ENCODE assay signal across 21 cellular contexts in the genomic region with DNA sequence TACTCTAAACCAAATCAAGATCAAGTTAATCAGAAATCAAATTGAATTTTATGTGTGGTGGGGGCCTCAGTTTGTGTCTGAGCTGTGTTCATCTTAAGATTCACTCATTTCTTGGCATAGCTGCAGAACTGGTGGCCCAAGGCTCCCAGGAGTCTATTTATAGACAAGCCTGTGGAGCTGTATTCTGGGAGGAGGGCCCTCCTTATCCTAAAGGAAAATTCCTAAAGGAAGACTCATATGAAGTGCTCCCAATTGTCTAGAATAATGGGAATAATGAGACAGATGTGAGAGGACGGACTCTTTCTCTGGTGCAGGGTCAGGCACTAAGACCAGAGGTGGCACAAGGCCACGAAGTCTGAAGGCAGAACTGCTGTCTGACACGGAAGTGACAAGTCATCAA. TPM values are rescaled to one million over a fixed set of nuclear protein-coding genes. Genes with fewer than 3 reads are reported as not detected.
A peak's percentile ranks its signal among the peaks of the same experiment; 100 is the strongest.
DNase-seq lines count a peak whose midpoint lies in the region; TF ChIP-seq lines count a peak whose summit lies in the region.
"Had no signal": no experiment of that assay in that cellular context is flagged by ENCODE, and none has a peak within 500 bp of the region (broad histone marks: within the 10 kb centered on the region; RNA-seq: fewer than 3 reads in every experiment).

No MANE protein-coding gene starts in this region.

- TF ChIP-seq CTCF in lower leg skin (IDR thresholded peaks at IDR 0.05) = no peak

- H3K4me3 ChIP-seq in lower leg skin (ENCODE audit: low read depth, poor library complexity, severe bottlenecking) = no peak overlapping the region
- H3K4me3 ChIP-seq: A549; BLaER1 treated with 17β-estradiol and CSF1 and Interleukin-3, amounts not matched to agents 10 nM and 100 nM had no signal

- peak; percentile 42 for DNase-seq in A172 (ENCODE audit: low spot score)
- DNase-seq in HT1080 (ENCODE audit: low read depth) = peak; percentile 10
- peak; percentile 14 for DNase-seq in RPMI7951 (ENCODE audit: low read depth)
- DNase-seq in islet precursor cell = peak; percentile 61
- DNase-seq in NCI-H2227 treated with DMSO at 0.1 percent for 48 hours (lab: John Stamatoyannopoulos, UW) = no peak
- no peak for DNase-seq in lower leg skin (ENCODE audit: low spot score in 2 of 2)
- no peak for DNase-seq in ecto neural progenitor cell (ENCODE audit: low spot score)
- DNase-seq in stimulated activated naive CD4-positive, alpha-beta T cell (lab: John Stamatoyannopoulos, UW) = no peak
- DNase-seq: ACHN; AML-193; BE2C; CD4-positive, alpha-beta T cell; CD8-positive, alpha-beta memory T cell; DMS 273 treated with DMSO at 0.1 percent for 48 hours; DMS79; GOT3; H7; HCEC 1CT had no signal

- TF ChIP-seq POLR2A in lower leg skin (IDR thresholded peaks at IDR 0.05) = no peak

- 51 to 66% methylated on average over 3 of the region's 3 CpGs for WGBS in lower leg skin, 2 donors

- intact Hi-C loops in lower leg skin (cut with DNase I; ENCODE audit: low total_unique reads) = no loop called here

RNA-seq across cellular contexts. Expression of gene C3orf85, which starts 38.9 kb away (rescaled TPM):
- not detected in 2 replicates for total RNA-seq in A172 (2014; rRNA removed; shearing (Covaris generic))
- not detected in 2 replicates for total RNA-seq in HT1080 (2014; rRNA removed; shearing (Covaris generic))
- polyA plus RNA-seq in HT1080 (2015; cell fraction: cytosol; rRNA removed) = not detected in 2 replicates
- polyA plus RNA-seq in HT1080 (2015; cell fraction: nucleus; rRNA removed) = not detected in 2 replicates
- total RNA-seq in RPMI7951 (2014; rRNA removed; shearing (Covaris generic)) = not detected in 2 replicates
- total RNA-seq in lower leg skin = not detected
- total RNA-seq: CD4-positive, alpha-beta T cell; CD8-positive, alpha-beta memory T cell; H7 had no signal
- polyA plus RNA-seq: A549; CD14-positive monocyte; CD8-positive, alpha-beta memory T cell had no signal

RNA-seq across cellular contexts. Expression of gene MORC1, which starts 57.5 kb away (rescaled TPM):
- total RNA-seq in A172 (2014; rRNA removed; shearing (Covaris generic)) = not detected in 2 replicates
- total RNA-seq in HT1080 (2014; rRNA removed; shearing (Covaris generic)) = 0.11 TPM in 1 of 2 replicates, not detected in the other
- polyA plus RNA-seq in HT1080 (2015; cell fraction: cytosol; rRNA removed) = not detected in 2 replicates
- not detected in 2 replicates for polyA plus RNA-seq in HT1080 (2015; cell fraction: nucleus; rRNA removed)
- not detected in 2 replicates for total RNA-seq in RPMI7951 (2014; rRNA removed; shearing (Covaris generic))
- total RNA-seq in lower leg skin = not detected
- total RNA-seq: CD4-positive, alpha-beta T cell; CD8-positive, alpha-beta memory T cell; H7 had no signal
- polyA plus RNA-seq: A549; CD14-positive monocyte; CD8-positive, alpha-beta memory T cell had no signal

Comparison
In these comparisons a context has a peak if more than half of its experiments do, and no peak if none do; other contexts are left out.
1. DNase-seq: peak in A172 (single experiment), HT1080 (single experiment), RPMI7951 (single experiment) and islet precursor cell (single experiment); none in NCI-H2227 treated with DMSO at 0.1 percent for 48 hours (single experiment), lower leg skin (0 of 2), ecto neural progenitor cell (single experiment) and stimulated activated naive CD4-positive, alpha-beta T cell (0 of 6).